ENCODE assay signal across 28 cellular contexts in the genomic region with DNA sequence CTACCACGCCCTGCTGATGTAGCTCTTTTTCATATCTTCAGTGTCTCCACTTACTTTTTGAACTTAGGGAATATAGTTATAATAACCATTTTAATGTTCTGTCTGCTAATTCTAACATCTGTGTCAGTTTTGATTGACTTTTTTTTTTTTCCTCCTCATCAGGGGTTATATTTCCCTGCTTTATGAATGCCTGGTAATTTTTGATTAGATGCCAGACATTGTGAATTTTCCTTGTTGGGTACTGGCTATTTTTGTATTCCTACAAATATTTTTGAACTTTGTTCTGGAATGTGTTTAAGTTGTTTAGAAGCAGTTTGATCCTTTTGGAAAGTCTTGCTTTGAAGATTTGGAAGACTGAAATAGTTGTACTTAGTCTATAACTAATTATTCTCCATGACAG.
"Had no signal": no experiment of that assay in that cellular context is flagged by ENCODE, and none has a peak within 500 bp of the region (broad histone marks: within the 10 kb centered on the region; RNA-seq: fewer than 3 reads in every experiment).

No MANE protein-coding gene starts in this region.

- ATAC-seq: stimulated activated effector memory CD8-positive, alpha-beta T cell treated with anti-CD3 and anti-CD28 coated beads, Interleukin-12 subunit alpha, Interleukin-12 subunit beta, amount 100 ng/mL, for 72 hours; stimulated activated memory B cell treated with anti-CD40 and anti-IgM and Interleukin-4, amounts not matched to agents 10 μg/mL and 1 μg/mL and 100 μg/mL, for 72 hours; stimulated activated naive B cell treated with anti-CD40 and anti-IgM and Interleukin-4, amounts not matched to agents 10 μg/mL and 1 μg/mL and 100 μg/mL, for 72 hours; stimulated activated naive CD8-positive, alpha-beta T cell treated with anti-CD3 and anti-CD28 coated beads, Interleukin-15, amount 100 ng/mL, for 72 hours; stimulated activated naive CD8-positive, alpha-beta T cell treated with anti-CD3 and anti-CD28 coated beads, Interleukin-15, Interleukin-2, amounts not matched to agents 100 U/mL and 50 U/mL, for 24 hours; upper lobe of right lung had no signal

- DNase-seq: stimulated activated CD4-positive, alpha-beta T cell treated with anti-CD3 and anti-CD28 coated beads, Interleukin-2, amount 100 ng/mL, for 48 hours; stimulated activated CD4-positive, alpha-beta T cell treated with anti-CD3 and anti-CD28 coated beads, Interleukin-4, amount 100 ng/mL, for 1 hour; stimulated activated CD4-positive, alpha-beta T cell treated with anti-CD3 and anti-CD28 coated beads, Interleukin-4, amount 100 ng/mL, for 24 hours; stimulated activated CD4-positive, alpha-beta T cell treated with anti-CD3 and anti-CD28 coated beads, Interleukin-4, amount 100 ng/mL, for 4 hours; stimulated activated CD8-positive, alpha-beta memory T cell treated with anti-CD3 and anti-CD28 coated beads, Interleukin-4, amount 100 ng/mL, for 48 hours; stimulated activated naive B cell treated with anti-CD40 and anti-IgM and Interleukin-4, amounts not matched to agents 10 μg/mL and 1 μg/mL and 100 μg/mL, for 72 hours; stimulated activated naive CD4-positive, alpha-beta T cell; stimulated activated naive CD4-positive, alpha-beta T cell treated with Interleukin-2 at 50 U/mL for 16 hours; stimulated activated naive CD8-positive, alpha-beta T cell treated with anti-CD3 and anti-CD28 coated beads, Interleukin-15, amount 100 ng/mL, for 72 hours; stimulated activated naive CD8-positive, alpha-beta T cell treated with anti-CD3 and anti-CD28 coated beads, Interleukin-15, Interleukin-2, amounts not matched to agents 100 U/mL and 50 U/mL, for 24 hours; stomach; substantia nigra; testis; thyroid gland; tibial artery; transverse colon; trophoblast cell; upper lobe of left lung; upper lobe of right lung; uterus had no signal

- H3K27ac ChIP-seq: stomach, suprapubic skin, testis, thyroid gland, tibial artery, tibial nerve, transverse colon, upper lobe of left lung, upper lobe of right lung, uterus, vagina had no signal

- H3K4me3 ChIP-seq: stomach, suprapubic skin, testis, thoracic aorta, thyroid gland, tibial artery, tibial nerve, transverse colon, upper lobe of left lung, upper lobe of right lung, uterus, vagina had no signal

- H3K4me1 ChIP-seq: suprapubic skin, testis, thyroid gland, transverse colon, upper lobe of left lung, upper lobe of right lung, uterus had no signal

- H3K27me3 ChIP-seq: stomach, suprapubic skin, testis, thyroid gland, tibial artery, tibial nerve, transverse colon, upper lobe of left lung, upper lobe of right lung, uterus, vagina had no signal

- H3K27me3 Mint-ChIP-seq: stimulated activated memory B cell treated with anti-CD40 and anti-IgM and Interleukin-4, amounts not matched to agents 10 μg/mL and 1 μg/mL and 100 μg/mL, for 72 hours; stimulated activated naive CD8-positive, alpha-beta T cell treated with anti-CD3 and anti-CD28 coated beads, Interleukin-15, amount 100 ng/mL, for 72 hours; type B pancreatic cell had no signal

- H3K36me3 ChIP-seq: stomach, suprapubic skin, thoracic aorta, thyroid gland, tibial artery, transverse colon, upper lobe of left lung, upper lobe of right lung, uterus, vagina had no signal

- H3K4me1 Mint-ChIP-seq: stimulated activated effector memory CD8-positive, alpha-beta T cell treated with anti-CD3 and anti-CD28 coated beads, Interleukin-12 subunit alpha, Interleukin-12 subunit beta, amount 100 ng/mL, for 72 hours; stimulated activated memory B cell treated with anti-CD40 and anti-IgM and Interleukin-4, amounts not matched to agents 10 μg/mL and 1 μg/mL and 100 μg/mL, for 72 hours; stimulated activated naive CD8-positive, alpha-beta T cell treated with anti-CD3 and anti-CD28 coated beads, Interleukin-15, amount 100 ng/mL, for 72 hours had no signal

- H3K27ac Mint-ChIP-seq: stimulated activated effector memory CD8-positive, alpha-beta T cell treated with anti-CD3 and anti-CD28 coated beads, Interleukin-12 subunit alpha, Interleukin-12 subunit beta, amount 100 ng/mL, for 72 hours; stimulated activated memory B cell treated with anti-CD40 and anti-IgM and Interleukin-4, amounts not matched to agents 10 μg/mL and 1 μg/mL and 100 μg/mL, for 72 hours; stimulated activated naive B cell treated with anti-CD40 and anti-IgM and Interleukin-4, amounts not matched to agents 10 μg/mL and 1 μg/mL and 100 μg/mL, for 72 hours; stimulated activated naive CD8-positive, alpha-beta T cell treated with anti-CD3 and anti-CD28 coated beads, Interleukin-15, Interleukin-2, amounts not matched to agents 100 ng/mL and 50 ng/mL, for 24 hours; type B pancreatic cell had no signal

- H3K9me3 ChIP-seq: testis, thoracic aorta, thyroid gland, tibial artery, transverse colon, upper lobe of right lung, uterus, vagina had no signal

- H3K4me3 Mint-ChIP-seq: stimulated activated effector memory CD8-positive, alpha-beta T cell treated with anti-CD3 and anti-CD28 coated beads, Interleukin-12 subunit alpha, Interleukin-12 subunit beta, amount 100 ng/mL, for 72 hours; stimulated activated memory B cell treated with anti-CD40 and anti-IgM and Interleukin-4, amounts not matched to agents 10 μg/mL and 1 μg/mL and 100 μg/mL, for 72 hours; stimulated activated naive B cell treated with anti-CD40 and anti-IgM and Interleukin-4, amounts not matched to agents 10 μg/mL and 1 μg/mL and 100 μg/mL, for 72 hours; stimulated activated naive CD8-positive, alpha-beta T cell treated with anti-CD3 and anti-CD28 coated beads, Interleukin-15, amount 100 ng/mL, for 72 hours; stimulated activated naive CD8-positive, alpha-beta T cell treated with anti-CD3 and anti-CD28 coated beads, Interleukin-15, Interleukin-2, amounts not matched to agents 100 ng/mL and 50 ng/mL, for 24 hours; type B pancreatic cell had no signal

- H3K36me3 Mint-ChIP-seq: stimulated activated effector memory CD8-positive, alpha-beta T cell treated with anti-CD3 and anti-CD28 coated beads, Interleukin-12 subunit alpha, Interleukin-12 subunit beta, amount 100 ng/mL, for 72 hours had no signal
